ENCODE assay signal across 8 cellular contexts in the genomic region with DNA sequence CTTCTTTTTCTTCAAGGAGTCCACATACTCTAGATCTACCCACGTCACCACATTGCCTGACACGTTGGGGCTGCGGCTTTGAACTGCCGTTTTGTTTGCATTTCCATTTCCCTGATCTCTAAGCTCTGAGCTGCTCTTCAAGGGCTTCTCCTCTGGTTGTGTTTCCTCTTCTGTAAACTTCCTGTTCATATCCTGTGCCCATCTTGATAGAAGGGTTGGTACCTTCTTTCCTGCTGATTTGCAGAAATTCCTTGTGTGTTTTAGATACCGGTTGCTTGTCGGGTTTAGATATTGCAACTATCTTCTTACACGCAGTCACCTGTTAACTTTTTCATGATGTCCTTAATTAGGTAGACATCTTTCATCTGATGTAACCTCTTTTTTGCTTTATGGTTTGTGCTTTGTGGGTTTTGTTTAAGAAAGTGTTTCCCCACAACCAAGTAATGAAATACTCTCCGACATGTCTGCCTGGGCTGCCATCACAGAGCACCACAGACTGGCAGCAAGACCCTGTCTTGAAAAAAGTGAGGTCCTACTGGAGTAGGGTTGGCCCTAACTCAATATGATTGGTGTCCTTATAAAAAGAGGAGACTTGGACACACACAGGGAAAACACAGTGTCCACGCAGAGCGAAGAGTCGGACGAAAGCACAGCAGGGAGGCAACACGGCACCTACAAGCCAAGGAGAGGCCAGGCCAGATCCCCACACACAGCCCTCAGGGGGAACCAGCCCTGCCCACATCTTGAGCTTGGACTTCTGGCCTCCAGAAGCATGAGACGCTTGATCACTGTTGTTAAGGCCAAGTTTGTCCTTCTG.
DNase-seq lines count a peak whose midpoint lies in the region; TF ChIP-seq lines count a peak whose summit lies in the region.
"Had no signal": no experiment of that assay in that cellular context is flagged by ENCODE, and none has a peak within 500 bp of the region (broad histone marks: within the 10 kb centered on the region; RNA-seq: fewer than 3 reads in every experiment).

No MANE protein-coding gene starts in this region.

- H3K27ac ChIP-seq in hepatocyte (peak overlapping the region; percentile 94), uterus (peak overlapping the region in 1 of 2 donors; percentile 63)

- DNase-seq in NOMO-1 (lab: John Stamatoyannopoulos, UW; ENCODE audit: unreplicated experiment in 2 of 2) (peak; percentile 81 to 92), hepatocyte (ENCODE audit: low spot score) (peak; percentile 55), GM13976 (ENCODE audit: low spot score) (no peak), uterus (no peak), NCI-H82 treated with DMSO at 0.1 percent for 48 hours (lab: John Stamatoyannopoulos, UW; ENCODE audit: unreplicated experiment) (no peak)
- DNase-seq in activated CD4-positive, alpha-beta memory T cell treated with anti-CD3 and anti-CD28 coated beads, Interleukin-2, amount 10 ng/mL, durations not matched to agents 7 days and 5 days = peak; percentile 83
- DNase-seq in stimulated activated naive CD4-positive, alpha-beta T cell treated with Interleukin-2 at 50 U/mL for 16 hours (lab: John Stamatoyannopoulos, UW) = peak; percentile 34
- DNase-seq: dermis blood vessel endothelial cell had no signal

- H4K20me1 ChIP-seq in hepatocyte (ENCODE audit: insufficient read depth, poor library complexity, severe bottlenecking) = no peaks in the 10 kb centered on the region

- H3K4me2 ChIP-seq in hepatocyte = peak overlapping the region; percentile 62

- peak overlapping the region; percentile 100 for H3K27ac Mint-ChIP-seq in activated CD4-positive, alpha-beta memory T cell treated with anti-CD3 and anti-CD28 coated beads, Interleukin-2, amount 10 ng/mL, durations not matched to agents 7 days and 5 days

- H3K27me3 Mint-ChIP-seq in activated CD4-positive, alpha-beta memory T cell treated with anti-CD3 and anti-CD28 coated beads, Interleukin-2, amount 10 ng/mL, durations not matched to agents 7 days and 5 days = no peaks in the 10 kb centered on the region

- H3K9me3 ChIP-seq in hepatocyte (ENCODE audit: low read depth) = peaks cover 12% of the 10 kb centered on the region
- H3K9me3 ChIP-seq in uterus = peaks cover 0 to 13% of the 10 kb centered on the region in 2 donors

- H3K79me2 ChIP-seq in hepatocyte = no peaks in the 10 kb centered on the region

- peaks cover 31% of the 10 kb centered on the region for H3K9me3 Mint-ChIP-seq in activated CD4-positive, alpha-beta memory T cell treated with anti-CD3 and anti-CD28 coated beads, Interleukin-2, amount 10 ng/mL, durations not matched to agents 7 days and 5 days

- no peak overlapping the region for H2AFZ ChIP-seq in hepatocyte

- peaks cover 43% of the 10 kb centered on the region for H3K36me3 Mint-ChIP-seq in activated CD4-positive, alpha-beta memory T cell treated with anti-CD3 and anti-CD28 coated beads, Interleukin-2, amount 10 ng/mL, durations not matched to agents 7 days and 5 days (ENCODE audit: low read depth)

- H3K27me3 ChIP-seq in hepatocyte = no peaks in the 10 kb centered on the region
- H3K27me3 ChIP-seq in uterus = no peaks in the 10 kb centered on the region

- H3K36me3 ChIP-seq in hepatocyte (replicated peaks; ENCODE audit: insufficient read depth, low read depth) (no peaks in the 10 kb centered on the region), uterus (no peaks in the 10 kb centered on the region)

- no peak for TF ChIP-seq POLR2A in uterus (IDR thresholded peaks at IDR 0.05)

- in situ Hi-C loops in GM13976 (cut with MboI; ENCODE audit: low sequenced_read_pairs, unreplicated experiment) = no loop called here

- WGBS in hepatocyte (ENCODE audit: low lambda C conversion rate, missing lambda C conversion rate) = 77% methylated on average over 14 of the region's 14 CpGs

- no peaks in the 10 kb centered on the region for H3K9me2 ChIP-seq in hepatocyte (replicated peaks; ENCODE audit: insufficient read depth)

- H3K4me3 Mint-ChIP-seq in activated CD4-positive, alpha-beta memory T cell treated with anti-CD3 and anti-CD28 coated beads, Interleukin-2, amount 10 ng/mL, durations not matched to agents 7 days and 5 days = peak overlapping the region; percentile 69

- TF ChIP-seq CTCF in hepatocyte (IDR thresholded peaks at IDR 0.05; ENCODE audit: poor library complexity) (no peak), GM13976 (IDR thresholded peaks at IDR 0.05; ENCODE audit: borderline replicate concordance, control extremely low read depth, extremely low read depth, insufficient read depth, missing control alignments) (no peak), uterus (IDR thresholded peaks at IDR 0.05) (no peak)

- H3K4me1 Mint-ChIP-seq in activated CD4-positive, alpha-beta memory T cell treated with anti-CD3 and anti-CD28 coated beads, Interleukin-2, amount 10 ng/mL, durations not matched to agents 7 days and 5 days = peaks cover 49% of the 10 kb centered on the region

- no peak overlapping the region for H3K4me3 ChIP-seq in hepatocyte
- H3K4me3 ChIP-seq in uterus = no peak overlapping the region

- intact Hi-C loops in uterus (cut with DNase I; ENCODE audit: low total_unique reads) = no loop called here

- CTCF ChIA-PET in activated CD4-positive, alpha-beta memory T cell treated with anti-CD3 and anti-CD28 coated beads, Interleukin-2, amount 10 ng/mL, durations not matched to agents 7 days and 5 days (lab: Charles Lee) = interaction anchor here (0.8 to 1.7 kb wide), 3 partner anchors 14 to 286 kb away, joined by 3 to 7 read pairs (median 3); no protein-coding TSS in a partner anchor

- peaks cover 12% of the 10 kb centered on the region for H3K4me1 ChIP-seq in hepatocyte (ENCODE audit: insufficient read depth)
- H3K4me1 ChIP-seq in uterus = no peaks in the 10 kb centered on the region

- POLR2A ChIA-PET in activated CD4-positive, alpha-beta memory T cell treated with anti-CD3 and anti-CD28 coated beads, Interleukin-2, amount 10 ng/mL, durations not matched to agents 7 days and 5 days (lab: Charles Lee) = interaction anchor here (1.1 to 5.0 kb wide), 8 partner anchors 10 to 212 kb away, joined by 3 to 113 read pairs (median 6); partner anchors contain the start of genes DNAAF5 and PRKAR1B

Comparison
In these comparisons a context has a peak if more than half of its experiments do, and no peak if none do; other contexts are left out.
1. DNase-seq: peak in NOMO-1 (2 of 2), activated CD4-positive, alpha-beta memory T cell treated with anti-CD3 and anti-CD28 coated beads, Interleukin-2, amount 10 ng/mL, durations not matched to agents 7 days and 5 days (single experiment), hepatocyte (single experiment) and stimulated activated naive CD4-positive, alpha-beta T cell treated with Interleukin-2 at 50 U/mL for 16 hours (single experiment); none in GM13976 (single experiment), uterus (0 of 2) and NCI-H82 treated with DMSO at 0.1 percent for 48 hours (single experiment).